28 cellular contexts compared by ENCODE assay signal in the genomic region with DNA sequence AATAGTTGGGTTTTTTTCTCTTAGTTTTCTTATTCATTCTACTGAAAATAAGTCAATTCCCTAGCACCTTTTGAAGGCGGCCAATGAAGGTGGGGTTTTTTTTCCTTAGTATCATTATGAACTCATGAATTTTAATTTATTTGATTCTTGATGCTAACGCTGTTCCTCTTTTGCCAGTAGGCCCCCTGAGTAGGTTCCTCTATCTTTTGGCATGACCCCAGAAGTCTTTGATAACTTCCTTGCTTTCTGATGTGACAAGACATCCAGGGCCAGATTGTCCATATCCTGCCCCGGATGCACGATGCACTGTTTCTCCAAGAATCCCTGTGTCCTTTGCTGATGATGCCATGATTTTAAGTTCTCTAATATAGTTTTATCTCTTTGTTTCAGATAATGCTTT.
"Had no signal": no experiment of that assay in that cellular context is flagged by ENCODE, and none has a peak within 500 bp of the region (broad histone marks: within the 10 kb centered on the region; RNA-seq: fewer than 3 reads in every experiment).

No MANE protein-coding gene starts in this region.

- ATAC-seq: activated naive CD8-positive, alpha-beta T cell treated with anti-CD3 and anti-CD28 coated beads, Interleukin-2, amount 50 U/mL, for 24 hours; left colon; lower lobe of right lung; natural killer cell treated with Interleukin-12 subunit alpha and Interleukin-12 subunit beta and Interleukin-15 and Interleukin-18, amount 100 ng/mL, for 72 hours; stimulated activated memory B cell treated with anti-CD40 and anti-IgM and Interleukin-4, amounts not matched to agents 10 μg/mL and 1 μg/mL and 100 μg/mL, for 72 hours had no signal

- H3K4me3 ChIP-seq: colonic mucosa, lower lobe of right lung, testis had no signal

- H3K36me3 ChIP-seq: brain microvascular endothelial cell, colonic mucosa, lower lobe of right lung had no signal

- H3K27ac ChIP-seq: brain microvascular endothelial cell, colonic mucosa, epithelial cell of prostate, lower lobe of right lung, testis, VCaP had no signal

- DNase-seq: activated CD4-positive, alpha-beta T cell treated with anti-CD3 and anti-CD28 coated beads, Interleukin-2, amount 50 U/mL, for 1 hour; activated CD4-positive, CD25-positive, alpha-beta regulatory T cell treated with anti-CD3 and anti-CD28 coated beads, Interleukin-2, amount 50 U/mL, for 72 hours; activated CD8-positive, alpha-beta memory T cell treated with anti-CD3 and anti-CD28 coated beads for 24 hours; activated CD8-positive, alpha-beta memory T cell treated with anti-CD3 and anti-CD28 coated beads, Interleukin-2, amount 50 U/mL, for 48 hours; activated effector memory CD4-positive, alpha-beta T cell treated with Interleukin-2 at 50 U/mL for 16 hours; activated naive CD4-positive, alpha-beta T cell treated with anti-CD3 and anti-CD28 coated beads, Interleukin-2, amount 10 ng/mL, durations not matched to agents 7 days and 5 days; activated naive CD8-positive, alpha-beta T cell treated with anti-CD3 and anti-CD28 coated beads, Interleukin-2, amount 50 U/mL, for 24 hours; activated T-cell treated with anti-CD3 and anti-CD28 coated beads, Interleukin-2, amount 50 U/mL, for 48 hours; anterior cingulate cortex; brain microvascular endothelial cell; central memory CD4-positive, alpha-beta T cell; colonic mucosa; endodermal cell; foreskin melanocyte; glutamatergic neuron; hypothalamus; islet precursor cell; left colon; lower lobe of right lung; occipital lobe; retina; spleen; stimulated activated CD4-positive, alpha-beta T cell treated with anti-CD3 and anti-CD28 coated beads, Interleukin-4, amount 100 ng/mL, for 4 hours; testis had no signal

- H3K9me3 ChIP-seq: colonic mucosa, lower lobe of right lung, spleen, testis had no signal

- H3K4me1 ChIP-seq: colonic mucosa, testis had no signal

- H3K27me3 ChIP-seq: brain microvascular endothelial cell, colonic mucosa, spleen, testis had no signal
